Comparison of ENCODE assay signal across 16 cellular contexts in the genomic region with DNA sequence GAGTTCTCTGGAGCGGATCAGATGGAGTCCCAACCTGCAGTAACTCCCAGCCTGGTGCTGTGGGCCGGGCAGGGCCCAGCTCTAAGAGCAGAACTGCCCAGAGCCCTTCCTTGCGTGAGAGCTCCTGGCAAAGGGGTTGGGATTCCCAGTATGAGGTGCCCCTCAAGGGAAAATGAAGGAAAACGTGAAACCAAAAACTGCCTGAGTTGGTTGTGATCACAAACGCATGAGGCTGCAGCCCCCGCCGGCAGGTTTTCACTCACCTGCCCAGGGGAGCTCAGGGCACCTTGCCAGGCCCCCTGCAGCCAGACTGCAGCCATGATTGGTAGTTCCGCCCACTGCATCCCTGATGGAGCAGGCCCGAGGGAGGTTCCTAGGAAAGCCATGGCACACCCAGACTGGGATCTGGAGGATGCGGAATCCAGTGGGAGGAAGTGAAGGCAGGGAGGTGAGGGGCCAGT.
"Had no signal": no experiment of that assay in that cellular context is flagged by ENCODE, and none has a peak within 500 bp of the region (broad histone marks: within the 10 kb centered on the region; RNA-seq: fewer than 3 reads in every experiment).

No MANE protein-coding gene starts in this region.

- H3K4me1 ChIP-seq: esophagus squamous epithelium, vagina had no signal

- H3K4me3 Mint-ChIP-seq: activated CD8-positive, alpha-beta T cell treated with anti-CD3 and anti-CD28 coated beads, Interleukin-2, amount 10 ng/mL, durations not matched to agents 7 days and 5 days; activated naive CD8-positive, alpha-beta T cell treated with anti-CD3 and anti-CD28 coated beads, Interleukin-2, amount 50 U/mL, for 24 hours; immature natural killer cell; stimulated activated naive CD8-positive, alpha-beta T cell treated with anti-CD3 and anti-CD28 coated beads, Interleukin-15, amount 100 ng/mL, for 72 hours; WTC11 had no signal

- H3K4me1 Mint-ChIP-seq: activated naive CD8-positive, alpha-beta T cell treated with anti-CD3 and anti-CD28 coated beads, Interleukin-2, amount 50 U/mL, for 24 hours; immature natural killer cell; stimulated activated naive CD8-positive, alpha-beta T cell treated with anti-CD3 and anti-CD28 coated beads, Interleukin-15, amount 100 ng/mL, for 72 hours; WTC11 had no signal

- H3K27ac Mint-ChIP-seq: activated CD8-positive, alpha-beta T cell treated with anti-CD3 and anti-CD28 coated beads, Interleukin-2, amount 10 ng/mL, durations not matched to agents 7 days and 5 days; activated naive CD8-positive, alpha-beta T cell treated with anti-CD3 and anti-CD28 coated beads, Interleukin-2, amount 50 U/mL, for 24 hours; WTC11 had no signal

- H3K9me3 ChIP-seq: esophagus squamous epithelium, ovary, vagina had no signal

- H3K36me3 Mint-ChIP-seq: immature natural killer cell, WTC11 had no signal

- H3K9me3 Mint-ChIP-seq: activated naive CD8-positive, alpha-beta T cell treated with anti-CD3 and anti-CD28 coated beads, Interleukin-2, amount 50 U/mL, for 24 hours; immature natural killer cell; stimulated activated naive CD8-positive, alpha-beta T cell treated with anti-CD3 and anti-CD28 coated beads, Interleukin-15, amount 100 ng/mL, for 72 hours; WTC11 had no signal

- H3K36me3 ChIP-seq: esophagus squamous epithelium, ovary, vagina had no signal

- DNase-seq: activated CD4-positive, alpha-beta T cell treated with anti-CD3 and anti-CD28 coated beads for 48 hours; activated CD8-positive, alpha-beta memory T cell treated with anti-CD3 and anti-CD28 coated beads, Interleukin-2, amount 50 U/mL, for 48 hours; activated CD8-positive, alpha-beta T cell treated with anti-CD3 and anti-CD28 coated beads, Interleukin-2, amount 10 ng/mL, durations not matched to agents 7 days and 5 days; activated naive CD4-positive, alpha-beta T cell treated with Interleukin-2 at 50 U/mL for 16 hours; activated naive CD8-positive, alpha-beta T cell treated with anti-CD3 and anti-CD28 coated beads, Interleukin-2, amount 50 U/mL, for 24 hours; esophagus squamous epithelium; foreskin fibroblast; glutamatergic neuron; immature natural killer cell; left cardiac atrium; mammary epithelial cell; stimulated activated CD4-positive, alpha-beta T cell treated with anti-CD3 and anti-CD28 coated beads, Interleukin-4, amount 100 ng/mL, for 4 hours; stimulated activated naive CD8-positive, alpha-beta T cell treated with anti-CD3 and anti-CD28 coated beads, Interleukin-15, amount 100 ng/mL, for 72 hours had no signal

- H3K27me3 ChIP-seq: ovary, vagina had no signal

- ATAC-seq: activated CD8-positive, alpha-beta T cell treated with anti-CD3 and anti-CD28 coated beads, Interleukin-2, amount 10 ng/mL, durations not matched to agents 7 days and 5 days; activated naive CD8-positive, alpha-beta T cell treated with anti-CD3 and anti-CD28 coated beads, Interleukin-2, amount 50 U/mL, for 24 hours; left cardiac atrium; stimulated activated naive CD8-positive, alpha-beta T cell treated with anti-CD3 and anti-CD28 coated beads, Interleukin-15, amount 100 ng/mL, for 72 hours; WTC11 had no signal

- H3K27ac ChIP-seq: esophagus squamous epithelium, ovary, vagina had no signal

- H3K4me3 ChIP-seq: esophagus squamous epithelium, ovary, vagina had no signal
